24 cellular contexts compared by ENCODE assay signal in the genomic region with DNA sequence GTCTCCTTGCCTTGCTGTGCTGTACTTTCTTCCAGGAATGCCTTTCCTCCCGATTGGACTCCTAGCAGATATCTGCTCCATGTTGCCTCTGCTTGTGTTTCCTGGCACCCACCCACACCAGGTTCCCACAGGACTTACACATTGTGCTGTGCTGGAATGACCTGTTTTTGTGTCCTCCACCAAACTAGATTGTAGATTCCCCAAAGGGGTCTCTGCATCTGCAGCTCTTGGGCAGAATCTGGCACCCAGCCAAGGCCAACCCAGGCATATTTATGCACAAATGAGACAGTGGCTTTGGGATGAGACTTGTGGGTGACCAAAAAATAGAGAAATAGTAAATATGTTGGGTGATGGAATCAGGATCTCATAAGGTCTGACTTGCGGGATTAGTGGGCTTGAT.
"Had no signal": no experiment of that assay in that cellular context is flagged by ENCODE, and none has a peak within 500 bp of the region (broad histone marks: within the 10 kb centered on the region; RNA-seq: fewer than 3 reads in every experiment).

No MANE protein-coding gene starts in this region.

- FAIRE-seq: astrocyte, TTC549 had no signal

- ATAC-seq: T-cell had no signal

- H3K27ac ChIP-seq: brain microvascular endothelial cell had no signal

- H3K36me3 ChIP-seq: brain microvascular endothelial cell had no signal

- DNase-seq: activated B cell treated with CpG ODN at 0.5 μM for 24 hours; activated CD4-positive, alpha-beta memory T cell treated with anti-CD3 and anti-CD28 coated beads for 36 hours; activated CD4-positive, alpha-beta T cell treated with anti-CD3 and anti-CD28 coated beads for 1 hour; activated CD4-positive, alpha-beta T cell treated with anti-CD3 and anti-CD28 coated beads, Interleukin-2, amount 10 ng/mL, durations not matched to agents 24 days and 14 days; activated gamma-delta T cell; activated naive CD4-positive, alpha-beta T cell treated with anti-CD3 and anti-CD28 coated beads for 36 hours; activated T-cell treated with anti-CD3 and anti-CD28 coated beads, Interleukin-2, amount 50 U/mL, for 24 hours; amygdala; brain microvascular endothelial cell; cerebellar nuclear complex; KG1; NCI-H1048; NCI-H146; NCI-H187 treated with DMSO at 0.1 percent for 48 hours; NCI-H2081 treated with DMSO at 0.1 percent for 48 hours; NCI-H446; NCI-H524 treated with DMSO at 0.1 percent for 48 hours; NCI-H82; SIG-M5; T-helper 2 cell; T1000 had no signal
